In the genomic region with DNA sequence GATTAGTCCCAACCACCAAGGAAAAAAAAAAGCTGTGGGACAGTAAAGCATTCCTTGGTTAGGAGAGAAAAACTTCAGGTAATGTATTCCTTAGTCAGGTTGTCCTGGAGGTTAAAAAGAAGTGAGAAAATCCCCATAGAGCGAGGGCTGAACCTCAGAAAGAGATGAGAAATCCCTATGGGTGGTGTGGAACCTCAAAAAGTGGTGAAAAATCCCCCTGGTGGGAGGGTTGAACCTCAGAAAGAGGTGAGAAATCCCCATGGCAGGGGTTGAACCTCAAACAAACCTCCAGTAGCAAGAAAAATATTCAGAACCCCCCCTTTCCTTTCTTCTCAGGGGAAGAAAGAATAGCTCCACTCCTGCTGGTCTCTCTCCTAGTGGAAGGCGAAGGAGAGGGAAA, we compare ENCODE assay signal across 23 cellular contexts.
"Had no signal": no experiment of that assay in that cellular context is flagged by ENCODE, and none has a peak within 500 bp of the region (broad histone marks: within the 10 kb centered on the region; RNA-seq: fewer than 3 reads in every experiment).

No MANE protein-coding gene starts in this region.

- FAIRE-seq: keratinocyte, pancreas had no signal

- H3K4me3 ChIP-seq: colonic mucosa, esophagus squamous epithelium, lower lobe of right lung, mucosa of descending colon, pancreas, right lobe of liver, testis, tibial artery had no signal

- H3K9me3 ChIP-seq: colonic mucosa, esophagus squamous epithelium, lower lobe of right lung, mucosa of descending colon, neutrophil, pancreas, right lobe of liver, testis, tibial artery had no signal

- H3K4me1 ChIP-seq: colonic mucosa, esophagus squamous epithelium, lower lobe of right lung, pancreas, right lobe of liver, testis, tibial artery had no signal

- H3K36me3 ChIP-seq: colonic mucosa, esophagus squamous epithelium, lower lobe of right lung, neutrophil, pancreas, right lobe of liver, tibial artery had no signal

- H3K27ac ChIP-seq: colonic mucosa, esophagus squamous epithelium, lower lobe of right lung, neutrophil, pancreas, right lobe of liver, testis, tibial artery had no signal

- DNase-seq: colonic mucosa; effector CD8-positive, alpha-beta T cell; erythroblast; esophagus squamous epithelium; foreskin melanocyte; hypothalamus; left ventricle myocardium superior; lower lobe of right lung; mucosa of descending colon; naive B cell; pancreas; retina; right lobe of liver; stimulated activated CD4-positive, alpha-beta T cell treated with anti-CD3 and anti-CD28 coated beads, Interleukin-2, amount 100 ng/mL, for 24 hours; stimulated activated CD4-positive, alpha-beta T cell treated with anti-CD3 and anti-CD28 coated beads, Interleukin-4, amount 100 ng/mL, for 24 hours; stimulated activated naive CD8-positive, alpha-beta T cell treated with anti-CD3 and anti-CD28 coated beads, Interleukin-15, Interleukin-2, amounts not matched to agents 100 U/mL and 50 U/mL, for 24 hours; substantia nigra; testis; tibial artery had no signal

- ATAC-seq: left ventricle myocardium superior; lower lobe of right lung; mucosa of descending colon; natural killer cell treated with Interleukin-12 subunit alpha and Interleukin-12 subunit beta and Interleukin-15 and Interleukin-18, amount 100 ng/mL, for 72 hours; pancreas; right lobe of liver; stimulated activated memory B cell treated with anti-CD40 and anti-IgM and Interleukin-4, amounts not matched to agents 10 μg/mL and 1 μg/mL and 100 μg/mL, for 72 hours; stimulated activated naive CD8-positive, alpha-beta T cell treated with anti-CD3 and anti-CD28 coated beads, Interleukin-15, Interleukin-2, amounts not matched to agents 100 U/mL and 50 U/mL, for 24 hours had no signal

- H3K27me3 ChIP-seq: colonic mucosa, esophagus squamous epithelium, neutrophil, pancreas, right lobe of liver, testis, tibial artery had no signal
